16 cellular contexts compared by ENCODE assay signal in genomic region chr16:56874800-56875199, GRCh38. TPM values are rescaled to one million over a fixed set of nuclear protein-coding genes. Genes with fewer than 3 reads are reported as not detected.
DNase-seq lines count a peak whose midpoint lies in the region; ATAC-seq and TF ChIP-seq lines count a peak whose summit lies in the region.
"Had no signal": no experiment of that assay in that cellular context is flagged by ENCODE, and none has a peak within 500 bp of the region (broad histone marks: within the 10 kb centered on the region; RNA-seq: fewer than 3 reads in every experiment).

No MANE protein-coding gene starts in this region.

- H3K9me3 Mint-ChIP-seq in MCF 10A (ENCODE audit: unreplicated experiment), result no peaks in the 10 kb centered on the region
- no peaks in the 10 kb centered on the region for H3K9me3 Mint-ChIP-seq in stimulated activated naive B cell treated with anti-CD40 and anti-IgM and Interleukin-4, amounts not matched to agents 10 μg/mL and 1 μg/mL and 100 μg/mL, for 72 hours
- H3K9me3 Mint-ChIP-seq: CD8-positive, alpha-beta T cell had no signal

- POLR2A ChIA-PET in MCF 10A (lab: Yijun Ruan, JAX), result no interaction called here

- H3K4me3 ChIP-seq in spleen, result no peak overlapping the region
- H3K4me3 ChIP-seq: SJSA1, transverse colon had no signal

- no peaks in the 10 kb centered on the region for H3K36me3 Mint-ChIP-seq in MCF 10A (ENCODE audit: insufficient read depth, unreplicated experiment)
- peaks cover 3 to 14% of the 10 kb centered on the region in 2 donors for H3K36me3 Mint-ChIP-seq in stimulated activated naive B cell treated with anti-CD40 and anti-IgM and Interleukin-4, amounts not matched to agents 10 μg/mL and 1 μg/mL and 100 μg/mL, for 72 hours
- H3K36me3 Mint-ChIP-seq: CD8-positive, alpha-beta T cell had no signal

- WGBS in spleen, 5 donors, result 81 to 88% (median 85%) methylated on average over 7 to 11 of the region's 11 CpGs

- H3K27me3 ChIP-seq in spleen (replicated peaks in 1 of 7), result no peaks in the 10 kb centered on the region
- H3K27me3 ChIP-seq: SJSA1, transverse colon had no signal

- no peak for ATAC-seq in stimulated activated naive B cell treated with anti-CD40 and anti-IgM and Interleukin-4, amounts not matched to agents 10 μg/mL and 1 μg/mL and 100 μg/mL, for 72 hours (replicated peaks)
- no peak for ATAC-seq in HG02884 (IDR thresholded peaks at IDR 0.05; ENCODE audit: unreplicated experiment)
- ATAC-seq: activated CD8-positive, alpha-beta T cell treated with anti-CD3 and anti-CD28 coated beads, Interleukin-2, amount 10 ng/mL, durations not matched to agents 7 days and 5 days; CD8-positive, alpha-beta T cell had no signal

- CTCF ChIA-PET in MCF 10A (lab: Yijun Ruan, JAX), result interaction anchor here (0.5 to 2.7 kb wide), 3 partner anchors 8 to 314 kb away, joined by 3 to 11 read pairs (median 4); no protein-coding TSS in a partner anchor

- no peak for TF ChIP-seq CTCF in MCF 10A (IDR thresholded peaks at IDR 0.05; ENCODE audit: unreplicated experiment)
- no peak for TF ChIP-seq CTCF in spleen (IDR thresholded peaks at IDR 0.05 in 8 of 11, conservative IDR thresholded peaks at IDR 0.05 in 3 of 11)

- H3K4me1 Mint-ChIP-seq in MCF 10A (ENCODE audit: insufficient read depth, unreplicated experiment), result peaks cover 5% of the 10 kb centered on the region
- H3K4me1 Mint-ChIP-seq in stimulated activated naive B cell treated with anti-CD40 and anti-IgM and Interleukin-4, amounts not matched to agents 10 μg/mL and 1 μg/mL and 100 μg/mL, for 72 hours, result peaks cover 47 to 57% of the 10 kb centered on the region in 2 donors

- H3K4me1 ChIP-seq in spleen, result peaks cover 0 to 34% (median 15%) of the 10 kb centered on the region in 6 donors
- H3K4me1 ChIP-seq: SJSA1 had no signal

- no TSS peak for BruUV-seq in MCF 10A (replicated peaks; lab: Mats Ljungman, UMichigan)

- no peaks in the 10 kb centered on the region for H3K27me3 Mint-ChIP-seq in MCF 10A (ENCODE audit: insufficient read depth, unreplicated experiment)
- H3K27me3 Mint-ChIP-seq in stimulated activated naive B cell treated with anti-CD40 and anti-IgM and Interleukin-4, amounts not matched to agents 10 μg/mL and 1 μg/mL and 100 μg/mL, for 72 hours, result no peaks in the 10 kb centered on the region

- no peaks in the 10 kb centered on the region for H3K9me3 ChIP-seq in spleen
- H3K9me3 ChIP-seq: SJSA1, transverse colon had no signal

- peak overlapping the region in 3 of 8 donors; percentile 8 to 36 (median 24) for H3K27ac ChIP-seq in spleen
- H3K27ac ChIP-seq: SJSA1, transverse colon had no signal

- in situ Hi-C loops in T47D (cut with HindIII; ENCODE audit: low pct_unique_long_range_greater_than_20kb, low sequenced_read_pairs), result no loop called here

- no peaks in the 10 kb centered on the region for H3K36me3 ChIP-seq in spleen
- H3K36me3 ChIP-seq: SJSA1, transverse colon had no signal

- DNase-seq in T47D (ENCODE audit: low read depth in 1 of 2, low spot score in 1 of 2) (peak; percentile 26 to 55), MCF 10A (ENCODE audit: unreplicated experiment) (no peak), astrocyte of the hippocampus (ENCODE audit: low read depth, low spot score) (peak; percentile 59), left kidney (ENCODE audit: low read depth, low spot score) (peak; percentile 66), spleen (no peak), KG1 (lab: John Stamatoyannopoulos, UW) (no peak)
- no peak for DNase-seq in stimulated activated naive B cell treated with anti-CD40 and anti-IgM and Interleukin-4, amounts not matched to agents 10 μg/mL and 1 μg/mL and 100 μg/mL, for 72 hours
- DNase-seq: 8988T; activated CD8-positive, alpha-beta T cell treated with anti-CD3 and anti-CD28 coated beads, Interleukin-2, amount 10 ng/mL, durations not matched to agents 7 days and 5 days; CD8-positive, alpha-beta T cell; NCI-H1436; small intestine; transverse colon had no signal

- intact Hi-C loops in MCF 10A (cut with micrococcal nuclease), result no loop called here
- intact Hi-C loops in spleen (cut with DNase I; ENCODE audit: low total_unique reads), result loop anchor here (5.0 kb wide), 1 partner anchor 58 kb away; the partner anchor contains the start of gene HERPUD1

- no peak overlapping the region for H3K4me3 Mint-ChIP-seq in MCF 10A (ENCODE audit: unreplicated experiment)
- no peak overlapping the region for H3K4me3 Mint-ChIP-seq in stimulated activated naive B cell treated with anti-CD40 and anti-IgM and Interleukin-4, amounts not matched to agents 10 μg/mL and 1 μg/mL and 100 μg/mL, for 72 hours
- H3K4me3 Mint-ChIP-seq: activated CD8-positive, alpha-beta T cell treated with anti-CD3 and anti-CD28 coated beads, Interleukin-2, amount 10 ng/mL, durations not matched to agents 7 days and 5 days; CD8-positive, alpha-beta T cell had no signal

- TF ChIP-seq POLR2A in spleen (IDR thresholded peaks at IDR 0.05), result no peak

- H3K27ac Mint-ChIP-seq in MCF 10A (ENCODE audit: low read depth, unreplicated experiment), result no peak overlapping the region
- H3K27ac Mint-ChIP-seq in stimulated activated naive B cell treated with anti-CD40 and anti-IgM and Interleukin-4, amounts not matched to agents 10 μg/mL and 1 μg/mL and 100 μg/mL, for 72 hours, result peak overlapping the region; percentile 83
- H3K27ac Mint-ChIP-seq: activated CD8-positive, alpha-beta T cell treated with anti-CD3 and anti-CD28 coated beads, Interleukin-2, amount 10 ng/mL, durations not matched to agents 7 days and 5 days; CD8-positive, alpha-beta T cell had no signal

RNA-seq across cellular contexts. Expression of gene SLC12A3, which starts 9.8 kb away (rescaled TPM):
- not detected in 2 replicates for total RNA-seq in MCF 10A (2022)
- 1 to 10 TPM in 3 of 7 donors, under 1 TPM in 4; 0.42 to 2.6 (median 0.94) TPM for total RNA-seq in spleen
- polyA plus RNA-seq in spleen, result 1 to 10 TPM in 2 of 3 donors, under 1 TPM in 1; 0.46 to 2.3 (median 1.9) TPM
- total RNA-seq: activated CD8-positive, alpha-beta T cell treated with anti-CD3 and anti-CD28 coated beads, Interleukin-2, amount 10 ng/mL, durations not matched to agents 7 days and 5 days; CD8-positive, alpha-beta T cell; endothelial cell of umbilical vein; SJSA1; transverse colon had no signal
- polyA plus RNA-seq: endothelial cell of umbilical vein had no signal

RNA-seq across cellular contexts. Expression of gene HERPUD1, which starts 57.1 kb away (rescaled TPM):
- total RNA-seq in MCF 10A (2022) (201 and 242 TPM in 2 replicates), spleen (100 to 1,000 TPM; 162 to 370 (median 205) TPM)
- 100 to 1,000 TPM in 1 of 3 donors, 10 to 100 TPM in 2; 84.1 to 105 (median 92.5) TPM for polyA plus RNA-seq in spleen

Comparison
In these comparisons a context has a peak if more than half of its experiments do, and no peak if none do; other contexts are left out.
1. DNase-seq: peak in T47D (2 of 2), astrocyte of the hippocampus (single experiment) and left kidney (single experiment); none in MCF 10A (single experiment), stimulated activated naive B cell treated with anti-CD40 and anti-IgM and Interleukin-4, amounts not matched to agents 10 μg/mL and 1 μg/mL and 100 μg/mL, for 72 hours (single experiment), spleen (single experiment) and KG1 (single experiment).